In genomic region chr13:76980075-76980718, GRCh38 we compare ENCODE assay signal across 8 cellular contexts. TPM values are rescaled to one million over a fixed set of nuclear protein-coding genes. Genes with fewer than 3 reads are reported as not detected.
A peak's percentile ranks its signal among the peaks of the same experiment; 100 is the strongest.
DNase-seq lines count a peak whose midpoint lies in the region; ATAC-seq and TF ChIP-seq lines count a peak whose summit lies in the region.

No MANE protein-coding gene starts in this region.

- H3K27ac ChIP-seq in Peyer's patch (no peak overlapping the region), ovary (no peak overlapping the region), thyroid gland (no peak overlapping the region)

- H3K4me1 ChIP-seq in Peyer's patch (peaks cover 0 to 8% (median 0%) of the 10 kb centered on the region in 4 donors), ovary (ENCODE audit: insufficient read depth) (peaks cover 2% of the 10 kb centered on the region), thyroid gland (no peaks in the 10 kb centered on the region)

- intact Hi-C loops in ovary (cut with DNase I) (loop anchor here in 1 of 4 donors (10.0 kb wide), 1 partner anchor 1105 kb away; no protein-coding TSS in a partner anchor), thyroid gland (cut with DNase I) (no loop called here)

- TF ChIP-seq POLR2A in Peyer's patch (IDR thresholded peaks at IDR 0.05) = no peak
- no peak for TF ChIP-seq POLR2A in ovary (IDR thresholded peaks at IDR 0.05)
- no peak for TF ChIP-seq POLR2A in thyroid gland (IDR thresholded peaks at IDR 0.05)

- ATAC-seq in GM19455 (IDR thresholded peaks at IDR 0.05; ENCODE audit: unreplicated experiment) (peak; percentile 100), HG03521 (IDR thresholded peaks at IDR 0.05; ENCODE audit: unreplicated experiment) (peak; percentile 99)

- H3K27me3 ChIP-seq in Peyer's patch (no peaks in the 10 kb centered on the region), ovary (no peaks in the 10 kb centered on the region), thyroid gland (no peaks in the 10 kb centered on the region)

- DNase-seq in COLO668 (lab: John Stamatoyannopoulos, UW; ENCODE audit: unreplicated experiment) = peak; percentile 89
- peak; percentile 75 to 90 (median 85) for DNase-seq in Peyer's patch
- DNase-seq in activated T-helper 9 cell treated with anti-CD3 and anti-CD28 coated beads, Interleukin-2, amount 50 U/mL, for 16 hours (ENCODE audit: low read depth) = peak; percentile 77
- peak; percentile 21 for DNase-seq in foreskin melanocyte
- peak; percentile 71 to 88 (median 82) for DNase-seq in ovary
- DNase-seq in thyroid gland = peak; percentile 70 to 78

- TF ChIP-seq CTCF in Peyer's patch (IDR thresholded peaks at IDR 0.05) (peak; percentile 64 to 99 (median 77)), ovary (IDR thresholded peaks at IDR 0.05) (peak; percentile 69 to 89 (median 72)), thyroid gland (IDR thresholded peaks at IDR 0.05) (peak; percentile 63 to 99 (median 86))

- 3 to 4% (median 3%) methylated on average over 34 of the region's 34 CpGs for WGBS in ovary, 3 donors
- WGBS in thyroid gland, 2 donors = 6% methylated on average over 29 to 34 of the region's 34 CpGs

- H3K36me3 ChIP-seq in Peyer's patch (no peaks in the 10 kb centered on the region), ovary (no peaks in the 10 kb centered on the region), thyroid gland (no peaks in the 10 kb centered on the region)

- TF ChIP-seq EP300 in ovary (IDR thresholded peaks at IDR 0.05) = no peak

- H3K9me3 ChIP-seq in Peyer's patch (no peaks in the 10 kb centered on the region), ovary (no peaks in the 10 kb centered on the region), thyroid gland (no peaks in the 10 kb centered on the region)

- H3K4me3 ChIP-seq in Peyer's patch = peak overlapping the region in 3 of 4 donors; percentile 24 to 35 (median 30)
- peak overlapping the region; percentile 17 for H3K4me3 ChIP-seq in ovary
- H3K4me3 ChIP-seq in thyroid gland (replicated peaks in 1 of 3) = no peak overlapping the region

RNA-seq across cellular contexts. Expression of gene CLN5, which starts 11.7 kb away (rescaled TPM):
- total RNA-seq in Peyer's patch (10 to 100 TPM in 3 of 4 donors, 1 to 10 TPM in 1; 9.1 to 24.3 (median 21.6) TPM), ovary (10 to 100 TPM; 34.0 to 46.9 (median 36.6) TPM), thyroid gland (100 to 1,000 TPM in 3 of 4 donors, 10 to 100 TPM in 1; 89.2 to 204 (median 173) TPM)
- polyA plus RNA-seq in ovary = 10 to 100 TPM; 31.7 to 52.2 TPM

RNA-seq across cellular contexts. Expression of gene ACOD1, which starts 31.9 kb away (rescaled TPM):
- not detected for total RNA-seq in Peyer's patch
- total RNA-seq in ovary = not detected
- polyA plus RNA-seq in ovary = not detected
- not detected for total RNA-seq in thyroid gland

RNA-seq across cellular contexts. Expression of gene FBXL3, which starts 46.8 kb away (rescaled TPM):
- total RNA-seq in Peyer's patch (10 to 100 TPM; 48.7 to 66.2 (median 52.7) TPM), ovary (10 to 100 TPM; 45.5 to 94.4 (median 56.3) TPM), thyroid gland (100 to 1,000 TPM; 144 to 164 (median 155) TPM)
- polyA plus RNA-seq in ovary = 10 to 100 TPM; 38.0 to 46.1 TPM

Comparison
In these comparisons a context has a peak if more than half of its experiments do, and no peak if none do; other contexts are left out.
1. DNase-seq: peak in every context shown above with its lines; median percentile 89 in COLO668; 85 in Peyer's patch; 82 in ovary; 77 in activated T-helper 9 cell treated with anti-CD3 and anti-CD28 coated beads, Interleukin-2, amount 50 U/mL, for 16 hours; 74 in thyroid gland; 21 in foreskin melanocyte.
2. H3K4me3 ChIP-seq: peak in Peyer's patch (3 of 4) and ovary (single experiment); none in thyroid gland (0 of 3).
3. Peak in every context shown above with its lines, with median percentiles within 50 percentile points of each other: CTCF ChIP-seq.